Comparison of ENCODE assay signal across 1 cellular context in genomic region chr12:121964813-121965643, GRCh38.
TF ChIP-seq lines count a peak whose summit lies in the region.

No MANE protein-coding gene starts in this region.

TF ChIP-seq in SK-N-SH, 30 proteins besides CTCF, POLR2A, EP300 and RAD21 (continued from another document):
- TF ChIP-seq ELF1 (IDR thresholded peaks at IDR 0.05): no peak; the same call in none of the 2 replicates
- TF ChIP-seq, protein P1, sequence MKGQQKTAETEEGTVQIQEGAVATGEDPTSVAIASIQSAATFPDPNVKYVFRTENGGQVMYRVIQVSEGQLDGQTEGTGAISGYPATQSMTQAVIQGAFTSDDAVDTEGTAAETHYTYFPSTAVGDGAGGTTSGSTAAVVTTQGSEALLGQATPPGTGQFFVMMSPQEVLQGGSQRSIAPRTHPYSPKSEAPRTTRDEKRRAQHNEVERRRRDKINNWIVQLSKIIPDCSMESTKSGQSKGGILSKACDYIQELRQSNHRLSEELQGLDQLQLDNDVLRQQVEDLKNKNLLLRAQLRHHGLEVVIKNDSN (IDR thresholded peaks at IDR 0.05; ENCODE audit: borderline replicate concordance, low read depth): peak; percentile 25; the same call in 1 of the 2 replicates
- TF ChIP-seq, protein P2, sequence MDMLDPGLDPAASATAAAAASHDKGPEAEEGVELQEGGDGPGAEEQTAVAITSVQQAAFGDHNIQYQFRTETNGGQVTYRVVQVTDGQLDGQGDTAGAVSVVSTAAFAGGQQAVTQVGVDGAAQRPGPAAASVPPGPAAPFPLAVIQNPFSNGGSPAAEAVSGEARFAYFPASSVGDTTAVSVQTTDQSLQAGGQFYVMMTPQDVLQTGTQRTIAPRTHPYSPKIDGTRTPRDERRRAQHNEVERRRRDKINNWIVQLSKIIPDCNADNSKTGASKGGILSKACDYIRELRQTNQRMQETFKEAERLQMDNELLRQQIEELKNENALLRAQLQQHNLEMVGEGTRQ (IDR thresholded peaks at IDR 0.05; ENCODE audit: borderline replicate concordance, low read depth, low read length): no peak
- no peak for TF ChIP-seq EZH2phosphoT487 (IDR thresholded peaks at IDR 0.05; ENCODE audit: borderline replicate concordance, low read depth)
- TF ChIP-seq ZBTB33 (IDR thresholded peaks at IDR 0.05; ENCODE audit: borderline replicate concordance, low read depth): peak; percentile 93
- peak; percentile 92; the same call in 1 of the 2 replicates for TF ChIP-seq POLR2AphosphoS5 (IDR thresholded peaks at IDR 0.05; ENCODE audit: low read depth, low read length)
- TF ChIP-seq, protein P3, sequence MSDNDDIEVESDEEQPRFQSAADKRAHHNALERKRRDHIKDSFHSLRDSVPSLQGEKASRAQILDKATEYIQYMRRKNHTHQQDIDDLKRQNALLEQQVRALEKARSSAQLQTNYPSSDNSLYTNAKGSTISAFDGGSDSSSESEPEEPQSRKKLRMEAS (IDR thresholded peaks at IDR 0.05; ENCODE audit: low read depth): peak; percentile 55
- TF ChIP-seq, protein P4, sequence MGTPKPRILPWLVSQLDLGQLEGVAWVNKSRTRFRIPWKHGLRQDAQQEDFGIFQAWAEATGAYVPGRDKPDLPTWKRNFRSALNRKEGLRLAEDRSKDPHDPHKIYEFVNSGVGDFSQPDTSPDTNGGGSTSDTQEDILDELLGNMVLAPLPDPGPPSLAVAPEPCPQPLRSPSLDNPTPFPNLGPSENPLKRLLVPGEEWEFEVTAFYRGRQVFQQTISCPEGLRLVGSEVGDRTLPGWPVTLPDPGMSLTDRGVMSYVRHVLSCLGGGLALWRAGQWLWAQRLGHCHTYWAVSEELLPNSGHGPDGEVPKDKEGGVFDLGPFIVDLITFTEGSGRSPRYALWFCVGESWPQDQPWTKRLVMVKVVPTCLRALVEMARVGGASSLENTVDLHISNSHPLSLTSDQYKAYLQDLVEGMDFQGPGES (IDR thresholded peaks at IDR 0.05; ENCODE audit: low read depth, low read length): no peak
- TF ChIP-seq RXRA (IDR thresholded peaks at IDR 0.05; ENCODE audit: borderline replicate concordance, low read depth): peak; percentile 99
- no peak for TF ChIP-seq RFX5 (IDR thresholded peaks at IDR 0.05; ENCODE audit: low read length)
- peak; percentile 99 for TF ChIP-seq NFIC (IDR thresholded peaks at IDR 0.05; ENCODE audit: borderline replicate concordance)
- no peak for TF ChIP-seq FOXJ3 (CRISPR knock-in tag; IDR thresholded peaks at IDR 0.05)
- TF ChIP-seq CHD2 (IDR thresholded peaks at IDR 0.05; ENCODE audit: low read length, partially characterized antibody): no peak
- TF ChIP-seq TAF1 (IDR thresholded peaks at IDR 0.05; ENCODE audit: borderline replicate concordance, low read depth, low read length): no peak
- TF ChIP-seq FOSL2 (IDR thresholded peaks at IDR 0.05; ENCODE audit: borderline replicate concordance, low read depth): peak; percentile 88
- no peak for TF ChIP-seq SMC3 (IDR thresholded peaks at IDR 0.05; ENCODE audit: low read depth, low read length)
- no peak for TF ChIP-seq GATA2 (CRISPR knock-in tag; IDR thresholded peaks at IDR 0.05)
- TF ChIP-seq TEAD4 (IDR thresholded peaks at IDR 0.05; ENCODE audit: borderline replicate concordance, insufficient read depth): peak; percentile 100
- TF ChIP-seq MEF2A (IDR thresholded peaks at IDR 0.05; ENCODE audit: borderline replicate concordance, low read depth): peak; percentile 96
- TF ChIP-seq, protein P5, sequence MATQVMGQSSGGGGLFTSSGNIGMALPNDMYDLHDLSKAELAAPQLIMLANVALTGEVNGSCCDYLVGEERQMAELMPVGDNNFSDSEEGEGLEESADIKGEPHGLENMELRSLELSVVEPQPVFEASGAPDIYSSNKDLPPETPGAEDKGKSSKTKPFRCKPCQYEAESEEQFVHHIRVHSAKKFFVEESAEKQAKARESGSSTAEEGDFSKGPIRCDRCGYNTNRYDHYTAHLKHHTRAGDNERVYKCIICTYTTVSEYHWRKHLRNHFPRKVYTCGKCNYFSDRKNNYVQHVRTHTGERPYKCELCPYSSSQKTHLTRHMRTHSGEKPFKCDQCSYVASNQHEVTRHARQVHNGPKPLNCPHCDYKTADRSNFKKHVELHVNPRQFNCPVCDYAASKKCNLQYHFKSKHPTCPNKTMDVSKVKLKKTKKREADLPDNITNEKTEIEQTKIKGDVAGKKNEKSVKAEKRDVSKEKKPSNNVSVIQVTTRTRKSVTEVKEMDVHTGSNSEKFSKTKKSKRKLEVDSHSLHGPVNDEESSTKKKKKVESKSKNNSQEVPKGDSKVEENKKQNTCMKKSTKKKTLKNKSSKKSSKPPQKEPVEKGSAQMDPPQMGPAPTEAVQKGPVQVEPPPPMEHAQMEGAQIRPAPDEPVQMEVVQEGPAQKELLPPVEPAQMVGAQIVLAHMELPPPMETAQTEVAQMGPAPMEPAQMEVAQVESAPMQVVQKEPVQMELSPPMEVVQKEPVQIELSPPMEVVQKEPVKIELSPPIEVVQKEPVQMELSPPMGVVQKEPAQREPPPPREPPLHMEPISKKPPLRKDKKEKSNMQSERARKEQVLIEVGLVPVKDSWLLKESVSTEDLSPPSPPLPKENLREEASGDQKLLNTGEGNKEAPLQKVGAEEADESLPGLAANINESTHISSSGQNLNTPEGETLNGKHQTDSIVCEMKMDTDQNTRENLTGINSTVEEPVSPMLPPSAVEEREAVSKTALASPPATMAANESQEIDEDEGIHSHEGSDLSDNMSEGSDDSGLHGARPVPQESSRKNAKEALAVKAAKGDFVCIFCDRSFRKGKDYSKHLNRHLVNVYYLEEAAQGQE (IDR thresholded peaks at IDR 0.05; ENCODE audit: low read depth, low read length): peak; percentile 80
TF ChIP-seq in SK-N-SH: peak in this region for 18.
